ENCODE assay signal across 26 cellular contexts in the genomic region with DNA sequence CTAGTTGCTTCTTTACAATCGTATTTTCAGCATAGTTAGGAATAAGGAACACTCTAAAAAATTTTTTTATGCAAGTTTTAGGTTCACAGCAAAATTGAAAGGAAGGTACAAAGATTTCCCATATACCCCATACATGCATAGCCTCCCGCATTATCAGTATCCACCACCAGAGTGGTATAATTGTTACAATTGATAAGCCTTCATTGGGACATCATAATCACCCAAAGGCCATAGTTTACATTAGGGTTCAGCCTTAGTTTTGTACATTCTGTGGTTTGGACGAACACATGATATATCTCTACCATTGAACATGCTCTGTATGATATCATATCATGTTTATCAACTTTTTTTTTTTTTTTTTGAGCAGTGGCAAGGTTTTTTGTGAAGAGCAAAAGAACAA.
"Had no signal": no experiment of that assay in that cellular context is flagged by ENCODE, and none has a peak within 500 bp of the region (broad histone marks: within the 10 kb centered on the region; RNA-seq: fewer than 3 reads in every experiment).

No MANE protein-coding gene starts in this region.

- ATAC-seq: activated CD4-positive, CD25-positive, alpha-beta regulatory T cell treated with anti-CD3 and anti-CD28 coated beads, Interleukin-2, amount 50 U/mL, for 24 hours; activated CD8-positive, alpha-beta memory T cell treated with anti-CD3 and anti-CD28 coated beads, Interleukin-2, amount 10 ng/mL, durations not matched to agents 7 days and 5 days; activated CD8-positive, alpha-beta T cell treated with anti-CD3 and anti-CD28 coated beads for 36 hours; body of pancreas; esophagus mucosa; gastrocnemius medialis; left ventricle myocardium superior; naive thymus-derived CD8-positive, alpha-beta T cell had no signal

- H3K27ac Mint-ChIP-seq: activated CD4-positive, alpha-beta T cell treated with anti-CD3 and anti-CD28 coated beads, Interleukin-2, amount 10 ng/mL, durations not matched to agents 7 days and 5 days; activated CD8-positive, alpha-beta memory T cell treated with anti-CD3 and anti-CD28 coated beads, Interleukin-2, amount 10 ng/mL, durations not matched to agents 7 days and 5 days; activated CD8-positive, alpha-beta T cell treated with anti-CD3 and anti-CD28 coated beads for 36 hours; activated T-helper 1 cell treated with anti-CD3 and anti-CD28 coated beads, Interleukin-12 subunit alpha, Interleukin-12 subunit beta, Interleukin-2, Interleukin-4 antibody, amounts not matched to agents 30 ng/mL and 10 ng/mL and 1 ng/mL, durations not matched to agents 14 hours and 24 hours and 36 hours; dendritic cell treated with granulocyte-macrophage colony-stimulating factor and Interleukin-4, amounts not matched to agents 40 ng/mL and 50 ng/mL, for 4 days; mesothelial cell of epicardium; naive thymus-derived CD8-positive, alpha-beta T cell had no signal

- DNase-seq: activated CD4-positive, alpha-beta T cell treated with anti-CD3 and anti-CD28 coated beads, Interleukin-2, amount 10 ng/mL, durations not matched to agents 7 days and 5 days; activated CD8-positive, alpha-beta memory T cell treated with anti-CD3 and anti-CD28 coated beads, Interleukin-2, amount 10 ng/mL, durations not matched to agents 7 days and 5 days; activated CD8-positive, alpha-beta T cell treated with anti-CD3 and anti-CD28 coated beads for 36 hours; activated gamma-delta T cell; activated naive CD4-positive, alpha-beta T cell treated with anti-CD3 and anti-CD28 coated beads, Interleukin-2, amount 50 U/mL, for 16 hours; anterior cingulate cortex; body of pancreas; effector CD4-positive, alpha-beta T cell; gastrocnemius medialis; head of caudate nucleus; hypothalamus; left ventricle myocardium superior; mammary epithelial cell; naive thymus-derived CD8-positive, alpha-beta T cell; retina; spleen; stimulated activated CD4-positive, alpha-beta T cell treated with anti-CD3 and anti-CD28 coated beads, Interleukin-4, amount 100 ng/mL, for 24 hours; stimulated activated naive CD4-positive, alpha-beta T cell treated with Interleukin-2 at 50 U/mL for 16 hours; upper lobe of left lung had no signal

- H3K27me3 Mint-ChIP-seq: activated CD4-positive, alpha-beta T cell treated with anti-CD3 and anti-CD28 coated beads, Interleukin-2, amount 10 ng/mL, durations not matched to agents 7 days and 5 days; activated CD8-positive, alpha-beta memory T cell treated with anti-CD3 and anti-CD28 coated beads, Interleukin-2, amount 10 ng/mL, durations not matched to agents 7 days and 5 days; activated CD8-positive, alpha-beta T cell treated with anti-CD3 and anti-CD28 coated beads for 36 hours; dendritic cell treated with granulocyte-macrophage colony-stimulating factor and Interleukin-4, amounts not matched to agents 40 ng/mL and 50 ng/mL, for 4 days; naive thymus-derived CD8-positive, alpha-beta T cell had no signal

- H3K9me3 Mint-ChIP-seq: activated CD4-positive, alpha-beta T cell treated with anti-CD3 and anti-CD28 coated beads, Interleukin-2, amount 10 ng/mL, durations not matched to agents 7 days and 5 days; activated CD8-positive, alpha-beta T cell treated with anti-CD3 and anti-CD28 coated beads for 36 hours; activated T-helper 1 cell treated with anti-CD3 and anti-CD28 coated beads, Interleukin-12 subunit alpha, Interleukin-12 subunit beta, Interleukin-2, Interleukin-4 antibody, amounts not matched to agents 30 ng/mL and 10 ng/mL and 1 ng/mL, durations not matched to agents 14 hours and 24 hours and 36 hours; dendritic cell treated with granulocyte-macrophage colony-stimulating factor and Interleukin-4, amounts not matched to agents 40 ng/mL and 50 ng/mL, for 4 days; mesothelial cell of epicardium; naive thymus-derived CD8-positive, alpha-beta T cell had no signal

- H3K27ac ChIP-seq: body of pancreas, gastrocnemius medialis, spleen, thoracic aorta, upper lobe of left lung, VCaP had no signal

- H3K4me3 Mint-ChIP-seq: activated CD4-positive, alpha-beta T cell treated with anti-CD3 and anti-CD28 coated beads, Interleukin-2, amount 10 ng/mL, durations not matched to agents 7 days and 5 days; activated CD8-positive, alpha-beta memory T cell treated with anti-CD3 and anti-CD28 coated beads, Interleukin-2, amount 10 ng/mL, durations not matched to agents 7 days and 5 days; activated CD8-positive, alpha-beta T cell treated with anti-CD3 and anti-CD28 coated beads for 36 hours; activated T-helper 1 cell treated with anti-CD3 and anti-CD28 coated beads, Interleukin-12 subunit alpha, Interleukin-12 subunit beta, Interleukin-2, Interleukin-4 antibody, amounts not matched to agents 30 ng/mL and 10 ng/mL and 1 ng/mL, durations not matched to agents 14 hours and 24 hours and 36 hours; dendritic cell treated with granulocyte-macrophage colony-stimulating factor and Interleukin-4, amounts not matched to agents 40 ng/mL and 50 ng/mL, for 4 days; mesothelial cell of epicardium; naive thymus-derived CD8-positive, alpha-beta T cell had no signal

- H3K4me1 ChIP-seq: body of pancreas, gastrocnemius medialis, spleen had no signal

- H3K4me3 ChIP-seq: body of pancreas, gastrocnemius medialis, spleen, thoracic aorta, upper lobe of left lung had no signal

- H3K27me3 ChIP-seq: body of pancreas, gastrocnemius medialis, spleen, upper lobe of left lung had no signal

- H3K9me3 ChIP-seq: body of pancreas, gastrocnemius medialis, spleen, thoracic aorta, upper lobe of left lung had no signal

- H3K36me3 ChIP-seq: gastrocnemius medialis, thoracic aorta had no signal
